8 cellular contexts compared by ENCODE assay signal in the genomic region with DNA sequence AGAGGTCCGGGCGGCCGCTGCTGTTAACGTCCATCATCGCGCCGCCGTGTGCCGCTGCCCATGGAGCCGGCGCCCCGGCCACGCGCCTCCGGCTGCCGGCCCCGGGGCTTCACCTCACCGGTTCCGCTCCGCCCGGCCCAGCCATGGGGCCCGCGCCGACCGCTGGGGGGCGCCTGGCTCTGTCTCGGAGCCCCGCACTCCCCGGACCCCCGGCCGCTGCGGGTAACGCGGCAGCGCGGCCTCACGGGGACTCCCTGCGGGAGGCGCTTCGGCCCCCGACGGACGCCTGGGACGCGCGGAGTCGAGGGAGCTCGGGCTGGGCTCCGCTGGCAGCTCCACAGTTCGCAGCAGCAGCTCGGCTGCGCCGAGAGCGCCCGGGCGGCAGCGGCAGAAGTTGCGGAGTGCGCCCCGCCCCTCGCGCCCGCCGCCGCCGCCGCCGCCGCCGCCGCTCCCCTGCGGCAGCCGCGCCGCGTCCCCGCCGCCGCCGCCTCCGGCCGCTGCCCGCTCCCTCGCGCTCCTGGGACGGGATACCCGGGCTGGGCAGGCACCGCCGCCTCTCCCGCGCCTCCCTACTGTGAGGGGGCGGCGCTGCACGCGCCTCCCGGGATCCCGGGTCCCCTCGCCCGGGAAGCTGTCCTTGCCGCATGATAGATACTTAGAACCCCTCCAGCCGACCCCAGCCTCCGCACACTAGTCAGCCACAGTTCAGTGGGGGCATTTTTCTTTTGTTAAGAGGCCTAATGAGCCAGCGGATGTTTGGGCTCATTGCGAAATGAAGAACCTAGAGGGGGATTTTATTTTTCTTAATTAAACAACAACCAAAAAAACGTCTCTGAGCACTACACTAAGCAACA. TPM values are rescaled to one million over a fixed set of nuclear protein-coding genes. Genes with fewer than 3 reads are reported as not detected.
DNase-seq lines count a peak whose midpoint lies in the region; ATAC-seq and TF ChIP-seq lines count a peak whose summit lies in the region.

A gene (minus strand): TSS at position 405 of the 854 bp plus-strand sequence. CDS start 368 bp downstream, at position 37.

- H3K4me1 Mint-ChIP-seq in naive thymus-derived CD4-positive, alpha-beta T cell = peaks cover 0 to 16% (median 10%) of the 10 kb centered on the region in 7 donors

- DNase-seq in DMS 273 (lab: John Stamatoyannopoulos, UW; ENCODE audit: unreplicated experiment) (peak; percentile 73), DMS 273 treated with DMSO at 0.1 percent for 48 hours (lab: John Stamatoyannopoulos, UW) (no peak), HCEC 1CT (peak; percentile 58), NCI-H446 treated with DMSO at 0.1 percent for 48 hours (lab: John Stamatoyannopoulos, UW) (peak; percentile 19), activated T-cell treated with anti-CD3 and anti-CD28 coated beads for 4 hours (peak; percentile 41), esophagus squamous epithelium (lab: John Stamatoyannopoulos, UW) (no peak), substantia nigra (lab: John Stamatoyannopoulos, UW) (peak in 34 of 49 donors; percentile 4 to 54 (median 20))
- peak; percentile 47 to 78 (median 69) for DNase-seq in naive thymus-derived CD4-positive, alpha-beta T cell

- peak; percentile 34 to 76 (median 58) for TF ChIP-seq CTCF in esophagus squamous epithelium (IDR thresholded peaks at IDR 0.05)

- H3K27ac ChIP-seq in esophagus squamous epithelium = peak within 1 kb of the TSS; percentile 63 to 77 (median 70)
- no peak within 1 kb of the TSS for H3K27ac ChIP-seq in naive thymus-derived CD4-positive, alpha-beta T cell (ENCODE audit: low read depth, low read length)
- no peak within 1 kb of the TSS for H3K27ac ChIP-seq in substantia nigra (ENCODE audit: low read depth, low read length, poor library complexity, severe bottlenecking)

- H3K4me3 ChIP-seq in esophagus squamous epithelium = peak within 1 kb of the TSS; percentile 54 to 86 (median 68)
- H3K4me3 ChIP-seq in naive thymus-derived CD4-positive, alpha-beta T cell (ENCODE audit: low read length) = peak within 1 kb of the TSS; percentile 63

- H3K27ac Mint-ChIP-seq in naive thymus-derived CD4-positive, alpha-beta T cell = peak within 1 kb of the TSS in 3 of 9 donors; percentile 34 to 77 (median 62)

- intact Hi-C loops in esophagus squamous epithelium (cut with DNase I) = no loop called here
- intact Hi-C loops in naive thymus-derived CD4-positive, alpha-beta T cell (cut with micrococcal nuclease) = loop anchor here (1.0 to 5.0 kb wide), 2 partner anchors 13 to 1156 kb away; a partner anchor contains a TSS

- H3K4me1 ChIP-seq in esophagus squamous epithelium = peaks cover 5 to 20% (median 7%) of the 10 kb centered on the region in 3 donors
- peaks cover 6 to 11% of the 10 kb centered on the region in 2 donors for H3K4me1 ChIP-seq in naive thymus-derived CD4-positive, alpha-beta T cell (ENCODE audit: control insufficient read depth in 2 of 2, insufficient read depth in 2 of 2, low read length in 2 of 2)

- peak; percentile 91 for ATAC-seq in naive thymus-derived CD4-positive, alpha-beta T cell

- peak within 1 kb of the TSS; percentile 88 to 95 (median 90) for H3K4me3 Mint-ChIP-seq in naive thymus-derived CD4-positive, alpha-beta T cell

- POLR2A ChIA-PET in naive thymus-derived CD4-positive, alpha-beta T cell (lab: Charles Lee) = no interaction called here

- H3K27me3 ChIP-seq in esophagus squamous epithelium = peaks cover 0 to 49% (median 0%) of the 10 kb centered on the region in 4 donors
- peaks cover 9 to 23% of the 10 kb centered on the region in 2 donors for H3K27me3 ChIP-seq in naive thymus-derived CD4-positive, alpha-beta T cell (ENCODE audit: control insufficient read depth in 2 of 2, insufficient read depth in 2 of 2, low read length in 2 of 2)

- no peaks in the 10 kb centered on the region for H3K9me3 ChIP-seq in esophagus squamous epithelium
- H3K9me3 ChIP-seq in naive thymus-derived CD4-positive, alpha-beta T cell (ENCODE audit: control insufficient read depth in 2 of 3, low read length in 3 of 3) = no peaks in the 10 kb centered on the region

- WGBS in esophagus squamous epithelium, 2 donors = 2 to 7% methylated on average over 3 to 14 of the region's 105 CpGs

- no peaks in the 10 kb centered on the region for H3K36me3 ChIP-seq in esophagus squamous epithelium
- H3K36me3 ChIP-seq in naive thymus-derived CD4-positive, alpha-beta T cell (ENCODE audit: control insufficient read depth in 2 of 3, insufficient read depth in 3 of 3, low read length in 3 of 3) = no peaks in the 10 kb centered on the region

- H3K9me3 Mint-ChIP-seq in naive thymus-derived CD4-positive, alpha-beta T cell = no peaks in the 10 kb centered on the region

- no peak for TF ChIP-seq POLR2A in esophagus squamous epithelium (IDR thresholded peaks at IDR 0.05)

- CTCF ChIA-PET in naive thymus-derived CD4-positive, alpha-beta T cell (lab: Charles Lee) = interaction anchor here (1.0 kb wide), 1 partner anchor 8 kb away, joined by 5 read pairs; no protein-coding TSS in a partner anchor

- H3K27me3 Mint-ChIP-seq in naive thymus-derived CD4-positive, alpha-beta T cell = peaks cover 48 to 83% (median 58%) of the 10 kb centered on the region in 5 donors

- peaks cover 0 to 3% (median 0%) of the 10 kb centered on the region in 5 donors for H3K36me3 Mint-ChIP-seq in naive thymus-derived CD4-positive, alpha-beta T cell

RNA-seq across cellular contexts. Expression of the gene that starts here (rescaled TPM):
- 1 to 10 TPM in 2 of 4 donors, under 1 TPM in 2; 0.53 to 2.7 (median 1.2) TPM for total RNA-seq in esophagus squamous epithelium
- under 1 TPM in 3 of 5 experiments, not detected in 2; 0.11 to 0.32 (median 0.13) TPM for total RNA-seq in naive thymus-derived CD4-positive, alpha-beta T cell
- not detected for polyA plus RNA-seq in naive thymus-derived CD4-positive, alpha-beta T cell

Comparison
In these comparisons a context has a peak if more than half of its experiments do, and no peak if none do; other contexts are left out.
1. DNase-seq: peak in DMS 273 (single experiment), HCEC 1CT (single experiment), NCI-H446 treated with DMSO at 0.1 percent for 48 hours (single experiment), activated T-cell treated with anti-CD3 and anti-CD28 coated beads for 4 hours (single experiment) and substantia nigra (34 of 49); none in DMS 273 treated with DMSO at 0.1 percent for 48 hours (single experiment) and esophagus squamous epithelium (single experiment).
2. Peak in DNase-seq, ATAC-seq and H3K4me3 ChIP-seq in naive thymus-derived CD4-positive, alpha-beta T cell; RNA of the gene not detected or under 1 TPM.
3. H3K27ac ChIP-seq: peak in esophagus squamous epithelium (4 of 4); none in naive thymus-derived CD4-positive, alpha-beta T cell (single experiment) and substantia nigra (single experiment).